ENCODE assay signal across 8 cellular contexts in genomic region chr16:80027007-80027965, GRCh38.
DNase-seq lines count a peak whose midpoint lies in the region; ATAC-seq and TF ChIP-seq lines count a peak whose summit lies in the region.

No MANE protein-coding gene starts in this region.

- no peak overlapping the region for H3K4me3 Mint-ChIP-seq in mesothelial cell of epicardium
- H3K4me3 Mint-ChIP-seq in stimulated activated effector memory CD8-positive, alpha-beta T cell treated with anti-CD3 and anti-CD28 coated beads, Interleukin-12 subunit alpha, Interleukin-12 subunit beta, amount 100 ng/mL, for 72 hours, result peak overlapping the region; percentile 43

- H3K27me3 ChIP-seq in AG04450 (ENCODE audit: control insufficient read depth, insufficient read depth, low read length), result no peaks in the 10 kb centered on the region
- H3K27me3 ChIP-seq in HUES64 (ENCODE audit: insufficient read depth, low read length), result peaks cover 10% of the 10 kb centered on the region; the same call in 1 of the 2 replicates

- POLR2A ChIA-PET in AG04450 (lab: Yijun Ruan, JAX), result no interaction called here

- ATAC-seq in GM19438 (IDR thresholded peaks at IDR 0.05; ENCODE audit: low read depth, unreplicated experiment), result peak; percentile 73
- peak; percentile 94 for ATAC-seq in stimulated activated effector memory CD8-positive, alpha-beta T cell treated with anti-CD3 and anti-CD28 coated beads, Interleukin-12 subunit alpha, Interleukin-12 subunit beta, amount 100 ng/mL, for 72 hours

- no peaks in the 10 kb centered on the region for H3K36me3 Mint-ChIP-seq in mesothelial cell of epicardium
- H3K36me3 Mint-ChIP-seq in stimulated activated effector memory CD8-positive, alpha-beta T cell treated with anti-CD3 and anti-CD28 coated beads, Interleukin-12 subunit alpha, Interleukin-12 subunit beta, amount 100 ng/mL, for 72 hours, result no peaks in the 10 kb centered on the region

- no peak overlapping the region for H3K27ac ChIP-seq in AG04450 (ENCODE audit: low read depth, low read length)
- peak overlapping the region; percentile 19; the same call in 1 of the 2 replicates for H3K27ac ChIP-seq in HUES64 (ENCODE audit: low read depth, low read length)

- no peaks in the 10 kb centered on the region for H3K36me3 ChIP-seq in HUES64 (ENCODE audit: insufficient read depth, low read length)

- CTCF ChIA-PET in AG04450 (lab: Charles Lee), result interaction anchor here (1.4 kb wide), 1 partner anchor 342 kb away, joined by 6 read pairs; no protein-coding TSS in a partner anchor

- peak overlapping the region; percentile 17 for H3K27ac Mint-ChIP-seq in mesothelial cell of epicardium
- peak overlapping the region; percentile 35 for H3K27ac Mint-ChIP-seq in stimulated activated effector memory CD8-positive, alpha-beta T cell treated with anti-CD3 and anti-CD28 coated beads, Interleukin-12 subunit alpha, Interleukin-12 subunit beta, amount 100 ng/mL, for 72 hours

- TF ChIP-seq CTCF in AG04450 (IDR thresholded peaks at IDR 0.05; ENCODE audit: low read depth, low read length) (no peak), mesothelial cell of epicardium (IDR thresholded peaks at IDR 0.05; ENCODE audit: unreplicated experiment) (no peak)

- WGBS in HUES64, result 60% methylated on average over 17 of the region's 20 CpGs

- H3K9me3 ChIP-seq in AG04450 (ENCODE audit: control insufficient read depth, insufficient read depth, low read length), result no peaks in the 10 kb centered on the region
- H3K9me3 ChIP-seq in HUES64 (ENCODE audit: insufficient read depth, low read depth, low read length), result no peaks in the 10 kb centered on the region

- DNase-seq in AG04450 (ENCODE audit: low read depth, low spot score), result peak; percentile 26
- peak; percentile 28 for DNase-seq in activated CD4-positive, alpha-beta T cell treated with anti-CD3 and anti-CD28 coated beads for 1 hour
- DNase-seq in dermis blood vessel endothelial cell, result peak; percentile 48
- peak; percentile 33 to 57 for DNase-seq in mesothelial cell of epicardium (ENCODE audit: low spot score in 2 of 2, unreplicated experiment in 2 of 2)
- peak; percentile 8 to 67 for DNase-seq in stimulated activated effector memory CD8-positive, alpha-beta T cell treated with anti-CD3 and anti-CD28 coated beads, Interleukin-12 subunit alpha, Interleukin-12 subunit beta, amount 100 ng/mL, for 72 hours (ENCODE audit: low spot score in 2 of 2)
- DNase-seq in GF-D8 (lab: John Stamatoyannopoulos, UW), result no peak

- no peaks in the 10 kb centered on the region for H3K27me3 Mint-ChIP-seq in mesothelial cell of epicardium (ENCODE audit: low read depth)

- H3K9ac ChIP-seq in HUES64 (ENCODE audit: low read depth, low read length), result no peak overlapping the region

- H3K4me3 ChIP-seq in AG04450 (ENCODE audit: low read depth, low read length) (0 out of 2 replicates have a peak overlapping the region, but pooled peaks have one; percentile 10), HUES64 (ENCODE audit: low read length) (no peak overlapping the region)

- peaks cover 9% of the 10 kb centered on the region for H3K4me1 Mint-ChIP-seq in mesothelial cell of epicardium
- H3K4me1 Mint-ChIP-seq in stimulated activated effector memory CD8-positive, alpha-beta T cell treated with anti-CD3 and anti-CD28 coated beads, Interleukin-12 subunit alpha, Interleukin-12 subunit beta, amount 100 ng/mL, for 72 hours, result peaks cover 8% of the 10 kb centered on the region

- H3K9me3 Mint-ChIP-seq in mesothelial cell of epicardium, result no peaks in the 10 kb centered on the region
- no peaks in the 10 kb centered on the region for H3K9me3 Mint-ChIP-seq in stimulated activated effector memory CD8-positive, alpha-beta T cell treated with anti-CD3 and anti-CD28 coated beads, Interleukin-12 subunit alpha, Interleukin-12 subunit beta, amount 100 ng/mL, for 72 hours

- peaks cover 14% of the 10 kb centered on the region; the same call in 1 of the 2 replicates for H3K4me1 ChIP-seq in HUES64 (ENCODE audit: insufficient read depth, low read length)
